Comparison of ENCODE assay signal across 12 cellular contexts in genomic region chr3:181327349-181327748, GRCh38.
A peak's percentile ranks its signal among the peaks of the same experiment; 100 is the strongest.
DNase-seq lines count a peak whose midpoint lies in the region; ATAC-seq lines count a peak whose summit lies in the region.
"Had no signal": no experiment of that assay in that cellular context is flagged by ENCODE, and none has a peak within 500 bp of the region (broad histone marks: within the 10 kb centered on the region; RNA-seq: fewer than 3 reads in every experiment).

No MANE protein-coding gene starts in this region.

- H4K8ac ChIP-seq in neuronal stem cell (ENCODE audit: low read depth, low read length): no peak overlapping the region

- no peaks in the 10 kb centered on the region for H3K27me3 ChIP-seq in neuronal stem cell (ENCODE audit: control insufficient read depth in 3 of 3, insufficient read depth in 3 of 3, low read depth in 1 of 3, low read length in 3 of 3)
- no peaks in the 10 kb centered on the region for H3K27me3 ChIP-seq in naive thymus-derived CD4-positive, alpha-beta T cell (ENCODE audit: control insufficient read depth in 2 of 2, insufficient read depth in 2 of 2, low read length in 2 of 2)
- H3K27me3 ChIP-seq: SJSA1 had no signal

- H2AK5ac ChIP-seq in neuronal stem cell (ENCODE audit: low read depth, low read length): no peak overlapping the region

- H2BK15ac ChIP-seq in neuronal stem cell (ENCODE audit: low read length): no peak overlapping the region

- DNase-seq in NCI-H146 (lab: John Stamatoyannopoulos, UW) (peak; percentile 70), SK-MEL-5 (ENCODE audit: low read depth, low spot score) (peak; percentile 6), iPS-NIHi11 (ENCODE audit: low spot score) (peak; percentile 18), neuronal stem cell (ENCODE audit: low spot score) (no peak)
- no peak for DNase-seq in naive thymus-derived CD4-positive, alpha-beta T cell
- DNase-seq: DMS79, NCI-H510A had no signal

- peaks cover 0 to 10% (median 1%) of the 10 kb centered on the region in 5 donors for H3K27me3 Mint-ChIP-seq in naive thymus-derived CD4-positive, alpha-beta T cell
- H3K27me3 Mint-ChIP-seq: IgD-negative memory B cell had no signal

- in situ Hi-C loops in SK-MEL-5 (cut with HindIII; ENCODE audit: low pct_unique_long_range_greater_than_20kb, low sequenced_read_pairs): no loop called here

- H3K36me3 ChIP-seq in neuronal stem cell (replicated peaks in 1 of 2; ENCODE audit: control insufficient read depth in 2 of 2, insufficient read depth in 2 of 2, low read length in 2 of 2): no peaks in the 10 kb centered on the region
- H3K36me3 ChIP-seq in naive thymus-derived CD4-positive, alpha-beta T cell (ENCODE audit: control insufficient read depth in 2 of 3, insufficient read depth in 3 of 3, low read length in 3 of 3): no peaks in the 10 kb centered on the region
- H3K36me3 ChIP-seq: SJSA1 had no signal

- no peak overlapping the region for H2BK12ac ChIP-seq in neuronal stem cell (ENCODE audit: low read length)

- POLR2A ChIA-PET in naive thymus-derived CD4-positive, alpha-beta T cell (lab: Charles Lee): no interaction called here

- H4K91ac ChIP-seq in neuronal stem cell (ENCODE audit: low read depth, low read length, poor library complexity): no peak overlapping the region

- no peak overlapping the region for H3K4me3 Mint-ChIP-seq in naive thymus-derived CD4-positive, alpha-beta T cell
- H3K4me3 Mint-ChIP-seq: IgD-negative memory B cell had no signal

- H3K23ac ChIP-seq in neuronal stem cell (ENCODE audit: low read depth, low read length, poor library complexity): no peak overlapping the region

- H3K14ac ChIP-seq in neuronal stem cell (ENCODE audit: low read length): no peak overlapping the region

- no peak overlapping the region for H3K9ac ChIP-seq in neuronal stem cell (ENCODE audit: low read depth, low read length, poor library complexity)

- ATAC-seq in HG02623 (IDR thresholded peaks at IDR 0.05; ENCODE audit: unreplicated experiment) (no peak), HG02610 (IDR thresholded peaks at IDR 0.05; ENCODE audit: unreplicated experiment) (no peak)
- no peak for ATAC-seq in naive thymus-derived CD4-positive, alpha-beta T cell

- H3K4me1 Mint-ChIP-seq in naive thymus-derived CD4-positive, alpha-beta T cell: no peaks in the 10 kb centered on the region
- H3K4me1 Mint-ChIP-seq: IgD-negative memory B cell had no signal

- no CpG with 5 or more reads among the region's 4 CpGs for WGBS in neuronal stem cell (ENCODE audit: extremely low coverage in 2 of 2, insufficient read length in 2 of 2, insufficient replicate concordance in 1 of 2), 2 donors

- peaks cover 0 to 4% (median 0%) of the 10 kb centered on the region in 5 donors for H3K36me3 Mint-ChIP-seq in naive thymus-derived CD4-positive, alpha-beta T cell
- H3K36me3 Mint-ChIP-seq: IgD-negative memory B cell had no signal

- H3K4ac ChIP-seq in neuronal stem cell (ENCODE audit: low read length): no peak overlapping the region

- intact Hi-C loops in naive thymus-derived CD4-positive, alpha-beta T cell (cut with micrococcal nuclease): no loop called here

- no peak overlapping the region for H3K27ac Mint-ChIP-seq in naive thymus-derived CD4-positive, alpha-beta T cell
- H3K27ac Mint-ChIP-seq: IgD-negative memory B cell had no signal

- H3K27ac ChIP-seq in neuronal stem cell (replicated peaks; ENCODE audit: low read length): no peak overlapping the region
- no peak overlapping the region for H3K27ac ChIP-seq in naive thymus-derived CD4-positive, alpha-beta T cell (ENCODE audit: low read depth, low read length)
- H3K27ac ChIP-seq: C4-2B, SJSA1 had no signal

- H3K4me2 ChIP-seq in neuronal stem cell (ENCODE audit: insufficient read depth, low read length, poor library complexity, severe bottlenecking): no peak overlapping the region

- peaks cover 2 to 8% of the 10 kb centered on the region in 2 donors for H3K4me1 ChIP-seq in neuronal stem cell (ENCODE audit: control insufficient read depth in 2 of 2, insufficient read depth in 1 of 2, low read depth in 1 of 2, low read length in 2 of 2)
- no peaks in the 10 kb centered on the region for H3K4me1 ChIP-seq in naive thymus-derived CD4-positive, alpha-beta T cell (ENCODE audit: control insufficient read depth in 2 of 2, insufficient read depth in 2 of 2, low read length in 2 of 2)
- H3K4me1 ChIP-seq: SJSA1 had no signal

- peaks cover 0 to 13% (median 8%) of the 10 kb centered on the region in 11 donors for H3K9me3 Mint-ChIP-seq in naive thymus-derived CD4-positive, alpha-beta T cell

- no peak overlapping the region for H2BK5ac ChIP-seq in neuronal stem cell (ENCODE audit: low read length)

- peak overlapping the region; percentile 2 for H2AFZ ChIP-seq in neuronal stem cell (ENCODE audit: low read length)

- no peaks in the 10 kb centered on the region for H3K9me3 ChIP-seq in neuronal stem cell (replicated peaks in 1 of 2; ENCODE audit: control insufficient read depth in 2 of 2, insufficient read depth in 1 of 2, low read depth in 1 of 2, low read length in 2 of 2)
- H3K9me3 ChIP-seq in naive thymus-derived CD4-positive, alpha-beta T cell (ENCODE audit: control insufficient read depth in 2 of 3, low read length in 3 of 3): no peaks in the 10 kb centered on the region
- H3K9me3 ChIP-seq: SJSA1 had no signal

- no peak overlapping the region for H2BK120ac ChIP-seq in neuronal stem cell (ENCODE audit: low read depth, low read length)

- CTCF ChIA-PET in naive thymus-derived CD4-positive, alpha-beta T cell (lab: Charles Lee): interaction anchor here (0.8 to 1.5 kb wide), 3 partner anchors 27 to 1385 kb away, joined by 3 to 4 read pairs (median 3); no protein-coding TSS in a partner anchor

- H3K4me3 ChIP-seq in neuronal stem cell (ENCODE audit: low read length in 2 of 2): no peak overlapping the region
- H3K4me3 ChIP-seq in naive thymus-derived CD4-positive, alpha-beta T cell (ENCODE audit: low read length): no peak overlapping the region
- H3K4me3 ChIP-seq: SJSA1 had no signal

- H3K18ac ChIP-seq in neuronal stem cell (ENCODE audit: low read length): no peak overlapping the region

- no peaks in the 10 kb centered on the region for H3K79me1 ChIP-seq in neuronal stem cell (ENCODE audit: low read depth, low read length)

Comparison
In these comparisons a context has a peak if more than half of its experiments do, and no peak if none do; other contexts are left out.
1. DNase-seq: peak in NCI-H146 (single experiment), SK-MEL-5 (single experiment) and iPS-NIHi11 (single experiment); none in neuronal stem cell (single experiment) and naive thymus-derived CD4-positive, alpha-beta T cell (0 of 9).